1 cellular context compared by ENCODE assay signal in genomic region chr1:87155180-87155579, GRCh38.
TF ChIP-seq lines count a peak whose summit lies in the region.

No MANE protein-coding gene starts in this region.

TF ChIP-seq in GM12878, 131 proteins besides CTCF, POLR2A, EP300 and RAD21 (continued from another document and continues in another):
- no peak for TF ChIP-seq BCLAF1 (IDR thresholded peaks at IDR 0.05)
- no peak for TF ChIP-seq POLR2AphosphoS2 (IDR thresholded peaks at IDR 0.05; ENCODE audit: low read depth, low read length)
- TF ChIP-seq ESRRA (IDR thresholded peaks at IDR 0.05; ENCODE audit: low read length): no peak
- TF ChIP-seq RAD51 (IDR thresholded peaks at IDR 0.05): no peak
- no peak for TF ChIP-seq EGR1 (IDR thresholded peaks at IDR 0.05; ENCODE audit: borderline replicate concordance in 1 of 2, low read depth in 2 of 2, low read length in 2 of 2)
- no peak for TF ChIP-seq JUND (IDR thresholded peaks at IDR 0.05; ENCODE audit: low read depth, low read length)
- no peak for TF ChIP-seq BACH1 (IDR thresholded peaks at IDR 0.05; ENCODE audit: borderline replicate concordance)
- TF ChIP-seq SMAD1 (IDR thresholded peaks at IDR 0.05; ENCODE audit: low read depth, partially characterized antibody): peak; percentile 29
- TF ChIP-seq IKZF1 (conservative IDR thresholded peaks at IDR 0.05): 0 out of 2 replicates have a peak, but pooled peaks have one; percentile 17
- no peak for TF ChIP-seq RCOR1 (conservative IDR thresholded peaks at IDR 0.05; ENCODE audit: low read depth, low read length)
- TF ChIP-seq NR2C1 (IDR thresholded peaks at IDR 0.05): no peak
- no peak for TF ChIP-seq SMAD5 (IDR thresholded peaks at IDR 0.05; ENCODE audit: low read depth)
- no peak for TF ChIP-seq CEBPZ (IDR thresholded peaks at IDR 0.05; ENCODE audit: low read depth, low read length)
- TF ChIP-seq RUNX3 (IDR thresholded peaks at IDR 0.05; ENCODE audit: low read length): peak; percentile 66
- no peak for TF ChIP-seq SKIL (IDR thresholded peaks at IDR 0.05; ENCODE audit: low read depth, poor library complexity, severe bottlenecking)
- no peak for TF ChIP-seq ZNF622 (IDR thresholded peaks at IDR 0.05)
- no peak for TF ChIP-seq SUPT20H (IDR thresholded peaks at IDR 0.05; ENCODE audit: borderline replicate concordance, control insufficient read depth, low read depth, low read length)
- TF ChIP-seq ZBED1 (IDR thresholded peaks at IDR 0.05; ENCODE audit: borderline replicate concordance): no peak
- no peak for TF ChIP-seq TCF12 (IDR thresholded peaks at IDR 0.05; ENCODE audit: low read depth, low read length)
- no peak for TF ChIP-seq FOXM1 (IDR thresholded peaks at IDR 0.05; ENCODE audit: low read depth, low read length)
- no peak for TF ChIP-seq NFIC (IDR thresholded peaks at IDR 0.05; ENCODE audit: low read depth, low read length)
- TF ChIP-seq BCL11A (IDR thresholded peaks at IDR 0.05; ENCODE audit: low read depth, low read length): peak; percentile 57; the same call in 1 of the 2 replicates
- TF ChIP-seq LARP7 (IDR thresholded peaks at IDR 0.05): no peak
- TF ChIP-seq SIN3A (IDR thresholded peaks at IDR 0.05; ENCODE audit: low read depth, low read length): no peak
- no peak for TF ChIP-seq SPI1 (IDR thresholded peaks at IDR 0.05; ENCODE audit: borderline replicate concordance, insufficient read depth, low read depth, low read length)
- TF ChIP-seq IRF3 (IDR thresholded peaks at IDR 0.05): no peak
- peak; percentile 30; the same call in 1 of the 2 replicates for TF ChIP-seq RELB (IDR thresholded peaks at IDR 0.05; ENCODE audit: low read depth)
- TF ChIP-seq BHLHE40 (IDR thresholded peaks at IDR 0.05; ENCODE audit: borderline replicate concordance in 1 of 2, low read depth in 2 of 2, low read length in 1 of 2): 0 out of 4 replicates have a peak, but pooled peaks of 1 of the 2 experiments have one; percentile 43
- no peak for TF ChIP-seq SIX5 (IDR thresholded peaks at IDR 0.05; ENCODE audit: low read depth, low read length, severe bottlenecking)
- TF ChIP-seq MXI1 (IDR thresholded peaks at IDR 0.05; ENCODE audit: low read depth, low read length): no peak
- TF ChIP-seq ZNF687 (IDR thresholded peaks at IDR 0.05): no peak
- no peak for TF ChIP-seq E2F8 (IDR thresholded peaks at IDR 0.05; ENCODE audit: low read depth, partially characterized antibody)
- no peak for TF ChIP-seq ZZZ3 (IDR thresholded peaks at IDR 0.05; ENCODE audit: control insufficient read depth, insufficient read length, low read depth)
- no peak for TF ChIP-seq ZNF207 (IDR thresholded peaks at IDR 0.05; ENCODE audit: borderline replicate concordance)
- TF ChIP-seq RFX5 (IDR thresholded peaks at IDR 0.05; ENCODE audit: low read depth, low read length): no peak
- no peak for TF ChIP-seq HSF1 (IDR thresholded peaks at IDR 0.05; ENCODE audit: low read depth, low read length)
- TF ChIP-seq HCFC1 (IDR thresholded peaks at IDR 0.05; ENCODE audit: low read length): no peak
- TF ChIP-seq PKNOX1 (IDR thresholded peaks at IDR 0.05): no peak
